9 cellular contexts compared by ENCODE assay signal in genomic region chr2:218781691-218782528, GRCh38. TPM values are rescaled to one million over a fixed set of nuclear protein-coding genes. Genes with fewer than 3 reads are reported as not detected.
DNase-seq lines count a peak whose midpoint lies in the region; ATAC-seq and TF ChIP-seq lines count a peak whose summit lies in the region.
"Had no signal": no experiment of that assay in that cellular context is flagged by ENCODE, and none has a peak within 500 bp of the region (broad histone marks: within the 10 kb centered on the region; RNA-seq: fewer than 3 reads in every experiment).

CYP27A1 (plus strand) TSS chr2:218782147; CDS start chr2:218782183, 36 bp downstream.

- CTCF ChIA-PET in GM10248 (lab: Yijun Ruan, JAX), result no interaction called here
- CTCF ChIA-PET in CD4-positive, alpha-beta T cell (lab: Charles Lee), result no interaction called here

- H3K4me3 ChIP-seq in SJSA1, result peak within 1 kb of the TSS; percentile 54

- H3K9me3 ChIP-seq in SJSA1 (replicated peaks), result no peaks in the 10 kb centered on the region
- H3K9me3 ChIP-seq in CD4-positive, alpha-beta T cell (ENCODE audit: control insufficient read depth, low read length), result peaks cover 5% of the 10 kb centered on the region

- H3K27me3 ChIP-seq in SJSA1 (replicated peaks), result peaks cover 8% of the 10 kb centered on the region
- H3K27me3 ChIP-seq in CD4-positive, alpha-beta T cell (ENCODE audit: control insufficient read depth, insufficient read depth, low read length), result peaks cover 28% of the 10 kb centered on the region

- peaks cover 17% of the 10 kb centered on the region for H3K4me1 ChIP-seq in SJSA1 (replicated peaks)

- H3K4me1 Mint-ChIP-seq in nephron progenitor cell, result peaks cover 18% of the 10 kb centered on the region
- peaks cover 7% of the 10 kb centered on the region for H3K4me1 Mint-ChIP-seq in CD4-positive, alpha-beta T cell (ENCODE audit: low read depth)

- H3K36me3 ChIP-seq in SJSA1, result no peaks in the 10 kb centered on the region

- peaks cover 45% of the 10 kb centered on the region for H3K27me3 Mint-ChIP-seq in nephron progenitor cell (ENCODE audit: low read depth, poor library complexity)
- peaks cover 81% of the 10 kb centered on the region for H3K27me3 Mint-ChIP-seq in CD4-positive, alpha-beta T cell

- ATAC-seq in CD4-positive, alpha-beta T cell (ENCODE audit: poor library complexity), result no peak
- ATAC-seq in GM18502 (IDR thresholded peaks at IDR 0.05; ENCODE audit: poor library complexity, unreplicated experiment), result no peak
- ATAC-seq in HG03095 (IDR thresholded peaks at IDR 0.05; ENCODE audit: unreplicated experiment), result no peak

- H3K36me3 Mint-ChIP-seq in nephron progenitor cell (ENCODE audit: low read depth), result peaks cover 24% of the 10 kb centered on the region
- H3K36me3 Mint-ChIP-seq in CD4-positive, alpha-beta T cell (ENCODE audit: low read depth), result peaks cover 11% of the 10 kb centered on the region

- intact Hi-C loops in CD4-positive, alpha-beta T cell (cut with DNase I, micrococcal nuclease), result no loop called here

- peak within 1 kb of the TSS; percentile 85 for H3K4me3 Mint-ChIP-seq in nephron progenitor cell
- H3K4me3 Mint-ChIP-seq in CD4-positive, alpha-beta T cell, result no peak within 1 kb of the TSS

- POLR2A ChIA-PET in GM10248 (lab: Yijun Ruan, JAX), result no interaction called here
- POLR2A ChIA-PET in CD4-positive, alpha-beta T cell (lab: Charles Lee), result interaction anchor here (0.6 kb wide), 1 partner anchor 833 kb away, joined by 3 read pairs; no protein-coding TSS in a partner anchor

- H3K27ac Mint-ChIP-seq in nephron progenitor cell, result no peak within 1 kb of the TSS
- H3K27ac Mint-ChIP-seq in CD4-positive, alpha-beta T cell, result no peak within 1 kb of the TSS
- H3K27ac Mint-ChIP-seq: IgD-negative memory B cell had no signal

- H3K9me3 Mint-ChIP-seq in nephron progenitor cell, result peaks cover 9% of the 10 kb centered on the region
- H3K9me3 Mint-ChIP-seq in CD4-positive, alpha-beta T cell, result peaks cover 4% of the 10 kb centered on the region

- H3K27ac ChIP-seq in SJSA1, result peak within 1 kb of the TSS; percentile 41
- H3K27ac ChIP-seq in CD4-positive, alpha-beta T cell (ENCODE audit: low read depth, low read length), result no peak within 1 kb of the TSS

- DNase-seq in GM10248 (ENCODE audit: extremely low spot score) (peak; percentile 32), SJSA1 (ENCODE audit: low read depth in 1 of 2, low spot score in 2 of 2) (peak; percentile 46 to 54), foreskin melanocyte (peak; percentile 48), nephron progenitor cell (peak; percentile 59)
- no peak for DNase-seq in CD4-positive, alpha-beta T cell
- DNase-seq in activated T-cell treated with anti-CD3 and anti-CD28 coated beads, Interleukin-2, amount 50 U/mL, for 1 hour, result no peak

- no peak for TF ChIP-seq CTCF in GM10248 (IDR thresholded peaks at IDR 0.05; ENCODE audit: control extremely low read depth, extremely low read depth, low read depth, missing control alignments)
- no peak for TF ChIP-seq CTCF in nephron progenitor cell (IDR thresholded peaks at IDR 0.05)
- no peak for TF ChIP-seq CTCF in CD4-positive, alpha-beta T cell (IDR thresholded peaks at IDR 0.05)

RNA-seq across cellular contexts. Expression of gene CYP27A1, which starts in this region (rescaled TPM):
- total RNA-seq in SJSA1 (2014; rRNA removed; shearing (Covaris generic)), result 4.1 and 5.5 TPM in 2 replicates
- under 1 TPM in 1 of 2 experiments, not detected in 1; 0.28 TPM for total RNA-seq in CD4-positive, alpha-beta T cell

Comparison
In these comparisons a context has a peak if more than half of its experiments do, and no peak if none do; other contexts are left out.
1. DNase-seq: peak in GM10248 (single experiment), SJSA1 (2 of 2), foreskin melanocyte (single experiment) and nephron progenitor cell (single experiment); none in CD4-positive, alpha-beta T cell (0 of 10) and activated T-cell treated with anti-CD3 and anti-CD28 coated beads, Interleukin-2, amount 50 U/mL, for 1 hour (single experiment).